33 cellular contexts compared by ENCODE assay signal in genomic region chr13:108475181-108475580, GRCh38.
"Had no signal": no experiment of that assay in that cellular context is flagged by ENCODE, and none has a peak within 500 bp of the region (broad histone marks: within the 10 kb centered on the region; RNA-seq: fewer than 3 reads in every experiment).

No MANE protein-coding gene starts in this region.

- H3K4me1 ChIP-seq: adrenal gland, body of pancreas, breast epithelium had no signal

- H3K4me3 ChIP-seq: adrenal gland, body of pancreas, breast epithelium had no signal

- DNase-seq: activated B cell treated with CpG ODN at 0.5 μM for 24 hours; activated CD4-positive, alpha-beta memory T cell treated with anti-CD3 and anti-CD28 coated beads for 36 hours; activated CD4-positive, alpha-beta T cell treated with anti-CD3 and anti-CD28 coated beads for 4 hours; activated CD4-positive, alpha-beta T cell treated with anti-CD3 and anti-CD28 coated beads, Interleukin-2, amount 10 ng/mL, durations not matched to agents 24 days and 14 days; activated CD4-positive, alpha-beta T cell treated with anti-CD3 and anti-CD28 coated beads, Interleukin-2, amount 50 U/mL, for 1 hour; activated CD4-positive, alpha-beta T cell treated with anti-CD3 and anti-CD28 coated beads, Interleukin-2, amount 50 U/mL, for 4 hours; activated CD4-positive, CD25-positive, alpha-beta regulatory T cell treated with anti-CD3 and anti-CD28 coated beads, Interleukin-2, amount 50 U/mL, for 72 hours; activated CD8-positive, alpha-beta memory T cell treated with anti-CD3 and anti-CD28 coated beads, Interleukin-2, amount 50 U/mL, for 4 hours; activated CD8-positive, alpha-beta T cell treated with anti-CD3 and anti-CD28 coated beads for 36 hours; activated effector memory CD4-positive, alpha-beta T cell treated with anti-CD3 and anti-CD28 coated beads, Interleukin-2, amount 50 U/mL, for 16 hours; activated gamma-delta T cell treated with Interleukin-2 at 50 U/mL for 16 hours; activated naive CD4-positive, alpha-beta T cell; activated naive CD4-positive, alpha-beta T cell treated with anti-CD3 and anti-CD28 coated beads for 36 hours; activated naive CD4-positive, alpha-beta T cell treated with anti-CD3 and anti-CD28 coated beads, Interleukin-2, amount 50 U/mL, for 16 hours; activated naive CD8-positive, alpha-beta T cell treated with anti-CD3 and anti-CD28 coated beads for 36 hours; activated T-cell treated with anti-CD3 and anti-CD28 coated beads for 4 hours; activated T-cell treated with anti-CD3 and anti-CD28 coated beads, Interleukin-2, amount 50 U/mL, for 1 hour; activated T-cell treated with anti-CD3 and anti-CD28 coated beads, Interleukin-2, amount 50 U/mL, for 4 hours; activated T-cell treated with anti-CD3 and anti-CD28 coated beads, Interleukin-2, amount 50 U/mL, for 72 hours; adrenal gland; amniotic stem cell; aorta; body of pancreas; brain microvascular endothelial cell; central memory CD4-positive, alpha-beta T cell; T-helper 2 cell; T-helper 9 cell had no signal

- H3K27ac ChIP-seq: adrenal gland, body of pancreas, brain microvascular endothelial cell, breast epithelium, VCaP had no signal

- ATAC-seq: activated CD8-positive, alpha-beta T cell treated with anti-CD3 and anti-CD28 coated beads for 36 hours; activated naive CD4-positive, alpha-beta T cell treated with anti-CD3 and anti-CD28 coated beads, Interleukin-2, amount 50 U/mL, for 72 hours; activated T-cell treated with anti-CD3 and anti-CD28 coated beads, Interleukin-2, amount 50 U/mL, for 4 hours; activated T-cell treated with anti-CD3 and anti-CD28 coated beads, Interleukin-2, amount 50 U/mL, for 72 hours; activated T-helper 17 cell treated with anti-CD3 and anti-CD28 coated beads, Interleukin-2, amount 50 U/mL, for 72 hours; body of pancreas had no signal

- H3K9me3 ChIP-seq: adrenal gland, body of pancreas, breast epithelium had no signal

- H3K36me3 ChIP-seq: adrenal gland, brain microvascular endothelial cell, breast epithelium had no signal

- FAIRE-seq: astrocyte, TTC549 had no signal

- H3K27me3 ChIP-seq: adrenal gland, body of pancreas, brain microvascular endothelial cell, breast epithelium had no signal
